In the genomic region with DNA sequence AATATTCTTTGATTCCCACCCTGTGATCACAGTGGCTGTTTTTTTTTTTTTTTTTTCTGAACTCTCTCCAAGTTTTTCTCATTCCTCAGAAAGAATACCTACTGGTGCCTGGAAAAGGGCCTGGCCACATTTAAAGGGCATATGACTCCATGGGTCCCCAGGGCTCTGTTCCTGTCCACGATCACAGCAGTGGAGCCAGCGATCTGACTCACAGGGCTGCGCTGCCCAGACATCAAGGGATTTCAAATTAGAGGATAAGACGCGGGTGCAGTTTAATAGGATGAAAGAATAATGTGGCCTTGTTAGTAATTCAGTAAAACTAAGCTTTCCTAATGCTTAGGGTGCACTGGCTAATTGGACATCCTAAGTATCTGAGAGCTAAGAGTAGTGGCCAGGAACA, we compare ENCODE assay signal across 15 cellular contexts.
"Had no signal": no experiment of that assay in that cellular context is flagged by ENCODE, and none has a peak within 500 bp of the region (broad histone marks: within the 10 kb centered on the region; RNA-seq: fewer than 3 reads in every experiment).

No MANE protein-coding gene starts in this region.

- ATAC-seq: left lung, pancreas had no signal

- H3K27me3 ChIP-seq: cardiac muscle cell, pancreas had no signal

- H3K4me3 ChIP-seq: cardiac muscle cell, left lung, pancreas had no signal

- H3K4me1 ChIP-seq: left lung had no signal

- H3K9me3 ChIP-seq: left lung, pancreas had no signal

- H3K36me3 ChIP-seq: cardiac muscle cell, left lung, pancreas had no signal

- DNase-seq: activated CD4-positive, alpha-beta T cell treated with anti-CD3 and anti-CD28 coated beads, Interleukin-2, amount 50 U/mL, for 1 hour; activated CD8-positive, alpha-beta memory T cell treated with anti-CD3 and anti-CD28 coated beads for 24 hours; activated naive CD4-positive, alpha-beta T cell; activated naive CD8-positive, alpha-beta T cell treated with anti-CD3 and anti-CD28 coated beads, Interleukin-2, amount 10 ng/mL, durations not matched to agents 7 days and 5 days; erythroblast; left lung; mammary epithelial cell; naive B cell; pancreas; stimulated activated CD4-positive, alpha-beta T cell treated with anti-CD3 and anti-CD28 coated beads, Interleukin-15, amount 100 ng/mL, for 24 hours; stimulated activated CD4-positive, alpha-beta T cell treated with anti-CD3 and anti-CD28 coated beads, Interleukin-4, amount 100 ng/mL, for 1 hour; stimulated activated naive CD4-positive, alpha-beta T cell treated with Interleukin-2 at 50 U/mL for 16 hours; substantia nigra; trophoblast cell had no signal

- H3K27ac ChIP-seq: cardiac muscle cell, left lung, pancreas had no signal
